Comparison of ENCODE assay signal across 12 cellular contexts in the genomic region with DNA sequence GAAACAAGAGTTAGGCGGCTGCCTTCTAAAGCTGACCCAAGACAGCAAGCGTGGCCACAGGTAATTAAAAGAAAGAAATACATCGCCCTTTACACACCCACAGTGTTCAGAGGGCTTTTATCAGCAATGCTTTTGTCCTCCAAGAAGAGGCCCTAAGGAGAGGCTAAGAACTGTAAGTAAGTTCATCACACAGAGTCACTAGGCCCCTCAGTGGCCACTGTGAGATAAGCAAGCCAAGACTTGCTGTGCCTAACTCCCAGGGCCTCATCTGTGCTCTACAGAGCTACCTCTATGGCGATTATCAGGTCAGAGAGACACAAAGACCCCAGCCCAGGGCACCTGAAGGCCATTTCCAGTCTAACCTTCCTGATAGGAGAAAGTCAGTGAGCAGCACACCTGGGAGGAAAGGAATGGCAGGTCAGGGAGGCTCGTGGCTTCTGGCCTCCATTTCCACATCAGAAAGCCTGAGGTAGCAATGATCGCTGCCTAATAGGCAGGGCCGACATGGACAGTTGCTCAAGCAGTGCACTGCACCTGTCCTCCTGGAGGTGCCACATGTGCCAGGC.
DNase-seq lines count a peak whose midpoint lies in the region; ATAC-seq, FAIRE-seq and TF ChIP-seq lines count a peak whose summit lies in the region.
"Had no signal": no experiment of that assay in that cellular context is flagged by ENCODE, and none has a peak within 500 bp of the region (broad histone marks: within the 10 kb centered on the region; RNA-seq: fewer than 3 reads in every experiment).

No MANE protein-coding gene starts in this region.

- H3K4me1 ChIP-seq in Karpas-422 (ENCODE audit: low read length) (no peaks in the 10 kb centered on the region), upper lobe of right lung (no peaks in the 10 kb centered on the region)
- H3K4me1 ChIP-seq: adrenal gland, left ventricle myocardium inferior had no signal

- H3K4me3 Mint-ChIP-seq in activated naive CD8-positive, alpha-beta T cell treated with anti-CD3 and anti-CD28 coated beads for 36 hours = no peak overlapping the region
- H3K4me3 Mint-ChIP-seq: activated CD8-positive, alpha-beta memory T cell treated with anti-CD3 and anti-CD28 coated beads, Interleukin-2, amount 10 ng/mL, durations not matched to agents 7 days and 5 days had no signal

- no peaks in the 10 kb centered on the region for H3K79me2 ChIP-seq in Karpas-422 (ENCODE audit: low read length)

- no peak overlapping the region for H3K4me2 ChIP-seq in Karpas-422 (ENCODE audit: low read depth, low read length, poor library complexity, severe bottlenecking)

- H3K27ac ChIP-seq in Karpas-422 (ENCODE audit: low read length) (no peak overlapping the region), coronary artery (no peak overlapping the region), upper lobe of right lung (no peak overlapping the region)
- H3K27ac ChIP-seq: adrenal gland, left ventricle myocardium inferior had no signal

- TF ChIP-seq CTCF in AG10803 (conservative IDR thresholded peaks at IDR 0.05; ENCODE audit: low read length) (peak; percentile 55), bronchial epithelial cell (IDR thresholded peaks at IDR 0.05; ENCODE audit: insufficient read depth, low read length, severe bottlenecking) (peak; percentile 29), coronary artery (IDR thresholded peaks at IDR 0.05) (no peak), upper lobe of right lung (IDR thresholded peaks at IDR 0.05) (no peak)

- intact Hi-C loops in upper lobe of right lung (cut with DNase I) = no loop called here

- no peaks in the 10 kb centered on the region for H3K36me3 ChIP-seq in Karpas-422 (ENCODE audit: insufficient read depth, low read length)
- no peaks in the 10 kb centered on the region for H3K36me3 ChIP-seq in bronchial epithelial cell (ENCODE audit: control insufficient read depth, insufficient read depth, low read length)
- H3K36me3 ChIP-seq in upper lobe of right lung = no peaks in the 10 kb centered on the region
- H3K36me3 ChIP-seq: adrenal gland, left ventricle myocardium inferior had no signal

- H3K4me3 ChIP-seq in AG10803 (ENCODE audit: low read length) = no peak overlapping the region
- H3K4me3 ChIP-seq in Karpas-422 (ENCODE audit: low read length) = no peak overlapping the region
- H3K4me3 ChIP-seq in bronchial epithelial cell (ENCODE audit: low read depth, low read length) = no peak overlapping the region
- no peak overlapping the region for H3K4me3 ChIP-seq in coronary artery
- H3K4me3 ChIP-seq in upper lobe of right lung = no peak overlapping the region
- H3K4me3 ChIP-seq: adrenal gland, left ventricle myocardium inferior had no signal

- no peaks in the 10 kb centered on the region for H3K36me3 Mint-ChIP-seq in activated naive CD8-positive, alpha-beta T cell treated with anti-CD3 and anti-CD28 coated beads for 36 hours
- H3K36me3 Mint-ChIP-seq: activated CD8-positive, alpha-beta memory T cell treated with anti-CD3 and anti-CD28 coated beads, Interleukin-2, amount 10 ng/mL, durations not matched to agents 7 days and 5 days had no signal

- H3K4me1 Mint-ChIP-seq in activated naive CD8-positive, alpha-beta T cell treated with anti-CD3 and anti-CD28 coated beads for 36 hours = no peaks in the 10 kb centered on the region
- H3K4me1 Mint-ChIP-seq: activated CD8-positive, alpha-beta memory T cell treated with anti-CD3 and anti-CD28 coated beads, Interleukin-2, amount 10 ng/mL, durations not matched to agents 7 days and 5 days had no signal

- H3K9me3 ChIP-seq in Karpas-422 (ENCODE audit: low read length) (no peaks in the 10 kb centered on the region), upper lobe of right lung (no peaks in the 10 kb centered on the region)
- H3K9me3 ChIP-seq: adrenal gland had no signal

- H3K27me3 ChIP-seq in Karpas-422 (ENCODE audit: low read length) (no peaks in the 10 kb centered on the region), bronchial epithelial cell (ENCODE audit: control insufficient read depth, insufficient read depth, low read length) (no peaks in the 10 kb centered on the region), upper lobe of right lung (no peaks in the 10 kb centered on the region)
- H3K27me3 ChIP-seq: adrenal gland had no signal

- H2AFZ ChIP-seq in Karpas-422 (ENCODE audit: low read length) = no peak overlapping the region

- H4K20me1 ChIP-seq in Karpas-422 (ENCODE audit: insufficient read depth, low read depth, low read length) = no peaks in the 10 kb centered on the region

- H3K27me3 Mint-ChIP-seq in activated naive CD8-positive, alpha-beta T cell treated with anti-CD3 and anti-CD28 coated beads for 36 hours = no peaks in the 10 kb centered on the region
- H3K27me3 Mint-ChIP-seq: activated CD8-positive, alpha-beta memory T cell treated with anti-CD3 and anti-CD28 coated beads, Interleukin-2, amount 10 ng/mL, durations not matched to agents 7 days and 5 days had no signal

- H3K9ac ChIP-seq in Karpas-422 (ENCODE audit: low read length) = no peak overlapping the region

- FAIRE-seq in bronchial epithelial cell (lab: Jason Lieb, UNC) = peak; percentile 32

- no peaks in the 10 kb centered on the region for H3K9me2 ChIP-seq in Karpas-422 (replicated peaks; ENCODE audit: insufficient read depth, low read length)

- H3K27ac Mint-ChIP-seq in activated naive CD8-positive, alpha-beta T cell treated with anti-CD3 and anti-CD28 coated beads for 36 hours = no peak overlapping the region
- H3K27ac Mint-ChIP-seq: activated CD8-positive, alpha-beta memory T cell treated with anti-CD3 and anti-CD28 coated beads, Interleukin-2, amount 10 ng/mL, durations not matched to agents 7 days and 5 days had no signal

- DNase-seq in AG10803 (ENCODE audit: low read depth) (peak; percentile 61), Karpas-422 (peak; percentile 51), bronchial epithelial cell (ENCODE audit: low read depth) (peak; percentile 45), left kidney (ENCODE audit: low read depth, low spot score) (peak; percentile 59), Kasumi-1 (lab: John Stamatoyannopoulos, UW) (no peak), coronary artery (ENCODE audit: low spot score) (no peak), upper lobe of right lung (no peak)
- DNase-seq in activated naive CD8-positive, alpha-beta T cell treated with anti-CD3 and anti-CD28 coated beads for 36 hours = no peak
- DNase-seq: activated CD8-positive, alpha-beta memory T cell treated with anti-CD3 and anti-CD28 coated beads, Interleukin-2, amount 10 ng/mL, durations not matched to agents 7 days and 5 days; adrenal gland; left ventricle myocardium inferior; NCI-H1417 had no signal

- H3K9me3 Mint-ChIP-seq in activated naive CD8-positive, alpha-beta T cell treated with anti-CD3 and anti-CD28 coated beads for 36 hours = peaks cover 8% of the 10 kb centered on the region

- no peak for ATAC-seq in upper lobe of right lung
- ATAC-seq: activated CD8-positive, alpha-beta memory T cell treated with anti-CD3 and anti-CD28 coated beads, Interleukin-2, amount 10 ng/mL, durations not matched to agents 7 days and 5 days had no signal

Comparison
In these comparisons a context has a peak if more than half of its experiments do, and no peak if none do; other contexts are left out.
1. DNase-seq: peak in AG10803 (single experiment), Karpas-422 (single experiment), bronchial epithelial cell (single experiment) and left kidney (single experiment); none in Kasumi-1 (0 of 2), coronary artery (single experiment), activated naive CD8-positive, alpha-beta T cell treated with anti-CD3 and anti-CD28 coated beads for 36 hours (single experiment) and upper lobe of right lung (single experiment).
2. CTCF ChIP-seq: peak in AG10803 (single experiment) and bronchial epithelial cell (single experiment); none in coronary artery (single experiment) and upper lobe of right lung (single experiment).